Comparison of ENCODE assay signal across 11 cellular contexts in the genomic region with DNA sequence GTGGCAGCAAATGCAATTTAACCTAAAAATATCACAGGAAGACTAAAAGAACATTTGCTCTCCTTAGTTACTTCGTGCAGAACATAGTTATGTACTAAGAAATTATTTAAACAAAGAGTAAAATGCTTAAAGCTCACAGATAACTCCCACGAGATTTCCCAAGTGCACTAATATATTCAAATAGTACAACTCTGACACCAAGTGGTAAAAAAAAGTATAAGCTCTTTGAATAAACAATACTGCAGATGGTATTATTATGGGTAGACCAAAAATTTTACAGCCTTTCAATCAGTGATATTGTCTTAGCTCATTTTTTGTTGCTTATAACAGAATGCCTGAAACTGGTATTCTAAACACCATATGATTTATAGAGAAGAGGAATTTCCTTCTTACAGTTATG. TPM values are rescaled to one million over a fixed set of nuclear protein-coding genes. Genes with fewer than 3 reads are reported as not detected.
DNase-seq lines count a peak whose midpoint lies in the region; ATAC-seq and TF ChIP-seq lines count a peak whose summit lies in the region.
"Had no signal": no experiment of that assay in that cellular context is flagged by ENCODE, and none has a peak within 500 bp of the region (broad histone marks: within the 10 kb centered on the region; RNA-seq: fewer than 3 reads in every experiment).

No MANE protein-coding gene starts in this region.

- no peak overlapping the region for H4K8ac ChIP-seq in neuronal stem cell (ENCODE audit: low read depth, low read length)

- H3K27me3 Mint-ChIP-seq in osteocyte (ENCODE audit: unreplicated experiment) (peaks cover 13% of the 10 kb centered on the region), progenitor cell of endocrine pancreas (no peaks in the 10 kb centered on the region)

- CTCF ChIA-PET in GM10248 (lab: Yijun Ruan, JAX) = interaction anchor here (0.8 to 1.0 kb wide), 6 partner anchors 10 to 202 kb away, joined by 3 to 5 read pairs (median 3); no protein-coding TSS in a partner anchor

- no peak overlapping the region for H3K9ac ChIP-seq in neuronal stem cell (ENCODE audit: low read depth, low read length, poor library complexity)

- H2BK15ac ChIP-seq in neuronal stem cell (ENCODE audit: low read length) = no peak overlapping the region

- peak; percentile 12 for DNase-seq in GM10248 (ENCODE audit: extremely low spot score)
- peak; percentile 45 to 65 for DNase-seq in Kasumi-1 (lab: John Stamatoyannopoulos, UW)
- DNase-seq in brain microvascular endothelial cell = no peak
- DNase-seq in osteocyte (ENCODE audit: extremely low spot score, unreplicated experiment) = no peak
- no peak for DNase-seq in neuronal stem cell (ENCODE audit: low spot score)
- no peak for DNase-seq in progenitor cell of endocrine pancreas (ENCODE audit: low spot score, unreplicated experiment)
- DNase-seq: gastrocnemius medialis, right cardiac atrium, SHP77 treated with DMSO at 0.1 percent for 48 hours, testis had no signal

- no peak overlapping the region for H2BK120ac ChIP-seq in neuronal stem cell (ENCODE audit: low read depth, low read length)

- H2BK5ac ChIP-seq in neuronal stem cell (ENCODE audit: low read length) = no peak overlapping the region

- TF ChIP-seq CTCF in GM10248 (IDR thresholded peaks at IDR 0.05; ENCODE audit: control extremely low read depth, extremely low read depth, low read depth, missing control alignments) (no peak), brain microvascular endothelial cell (IDR thresholded peaks at IDR 0.05; ENCODE audit: low read depth, low read length, missing control alignments) (peak; percentile 1), osteocyte (IDR thresholded peaks at IDR 0.05) (peak; percentile 44), progenitor cell of endocrine pancreas (IDR thresholded peaks at IDR 0.05; ENCODE audit: unreplicated experiment) (no peak)

- H3K27ac Mint-ChIP-seq in osteocyte (ENCODE audit: unreplicated experiment) = no peak overlapping the region
- H3K27ac Mint-ChIP-seq in progenitor cell of endocrine pancreas = no peak overlapping the region

- H3K79me1 ChIP-seq in neuronal stem cell (ENCODE audit: low read depth, low read length) = no peaks in the 10 kb centered on the region

- H3K14ac ChIP-seq in neuronal stem cell (ENCODE audit: low read length) = no peak overlapping the region

- in situ Hi-C loops in brain microvascular endothelial cell (cut with HindIII; ENCODE audit: low pct_ligation_motif_present, low sequenced_read_pairs) = loop anchor here (25.0 kb wide), 1 partner anchor 259 kb away; the partner anchor contains the start of gene TMEM30A

- no peaks in the 10 kb centered on the region for H3K9me3 Mint-ChIP-seq in osteocyte (ENCODE audit: unreplicated experiment)
- H3K9me3 Mint-ChIP-seq in progenitor cell of endocrine pancreas (ENCODE audit: low read depth) = peaks cover 1% of the 10 kb centered on the region

- no peak overlapping the region for H3K27ac ChIP-seq in brain microvascular endothelial cell
- no peak overlapping the region for H3K27ac ChIP-seq in neuronal stem cell (replicated peaks; ENCODE audit: low read length)
- H3K27ac ChIP-seq: gastrocnemius medialis, testis had no signal

- ATAC-seq in GM18868 (IDR thresholded peaks at IDR 0.05; ENCODE audit: unreplicated experiment) = no peak
- ATAC-seq: gastrocnemius medialis, right cardiac atrium had no signal

- H3K4me3 Mint-ChIP-seq in osteocyte (ENCODE audit: unreplicated experiment) = no peak overlapping the region
- H3K4me3 Mint-ChIP-seq in progenitor cell of endocrine pancreas (ENCODE audit: low read depth) = no peak overlapping the region

- H3K23ac ChIP-seq in neuronal stem cell (ENCODE audit: low read depth, low read length, poor library complexity) = no peak overlapping the region

- H4K91ac ChIP-seq in neuronal stem cell (ENCODE audit: low read depth, low read length, poor library complexity) = no peak overlapping the region

- no CpG with 5 or more reads among the region's 2 CpGs for WGBS in neuronal stem cell (ENCODE audit: extremely low coverage in 2 of 2, insufficient read length in 2 of 2, insufficient replicate concordance in 1 of 2), 2 donors

- no peak overlapping the region for H3K4ac ChIP-seq in neuronal stem cell (ENCODE audit: low read length)

- H2AFZ ChIP-seq in neuronal stem cell (ENCODE audit: low read length) = no peak overlapping the region

- no peak overlapping the region for H2AK5ac ChIP-seq in neuronal stem cell (ENCODE audit: low read depth, low read length)

- no peak overlapping the region for H3K18ac ChIP-seq in neuronal stem cell (ENCODE audit: low read length)

- no peaks in the 10 kb centered on the region for H3K4me1 ChIP-seq in neuronal stem cell (ENCODE audit: control insufficient read depth in 2 of 2, insufficient read depth in 1 of 2, low read depth in 1 of 2, low read length in 2 of 2)
- H3K4me1 ChIP-seq: gastrocnemius medialis, testis had no signal

- H3K36me3 Mint-ChIP-seq in osteocyte (ENCODE audit: unreplicated experiment) = no peaks in the 10 kb centered on the region
- H3K36me3 Mint-ChIP-seq in progenitor cell of endocrine pancreas (ENCODE audit: insufficient read depth) = no peaks in the 10 kb centered on the region

- no peak overlapping the region for H2BK12ac ChIP-seq in neuronal stem cell (ENCODE audit: low read length)

- H3K27me3 ChIP-seq in brain microvascular endothelial cell (replicated peaks) (no peaks in the 10 kb centered on the region), neuronal stem cell (ENCODE audit: control insufficient read depth in 3 of 3, insufficient read depth in 3 of 3, low read depth in 1 of 3, low read length in 3 of 3) (no peaks in the 10 kb centered on the region)
- H3K27me3 ChIP-seq: gastrocnemius medialis, testis had no signal

- no peak overlapping the region for H3K4me3 ChIP-seq in brain microvascular endothelial cell (ENCODE audit: low read depth, low read length)
- no peak overlapping the region for H3K4me3 ChIP-seq in neuronal stem cell (ENCODE audit: low read length in 2 of 2)
- H3K4me3 ChIP-seq: gastrocnemius medialis, testis had no signal

- H3K9me3 ChIP-seq in neuronal stem cell (replicated peaks in 1 of 2; ENCODE audit: control insufficient read depth in 2 of 2, insufficient read depth in 1 of 2, low read depth in 1 of 2, low read length in 2 of 2) = no peaks in the 10 kb centered on the region
- H3K9me3 ChIP-seq: gastrocnemius medialis, testis had no signal

- H3K4me2 ChIP-seq in neuronal stem cell (ENCODE audit: insufficient read depth, low read length, poor library complexity, severe bottlenecking) = no peak overlapping the region

- POLR2A ChIA-PET in GM10248 (lab: Yijun Ruan, JAX) = no interaction called here

- H3K36me3 ChIP-seq in brain microvascular endothelial cell (replicated peaks) (no peaks in the 10 kb centered on the region), neuronal stem cell (replicated peaks in 1 of 2; ENCODE audit: control insufficient read depth in 2 of 2, insufficient read depth in 2 of 2, low read length in 2 of 2) (no peaks in the 10 kb centered on the region)
- H3K36me3 ChIP-seq: gastrocnemius medialis had no signal

- peaks cover 11% of the 10 kb centered on the region for H3K4me1 Mint-ChIP-seq in osteocyte (ENCODE audit: unreplicated experiment)
- H3K4me1 Mint-ChIP-seq in progenitor cell of endocrine pancreas (ENCODE audit: low read depth) = no peaks in the 10 kb centered on the region

RNA-seq across cellular contexts. Expression of gene FILIP1, which starts 52.8 kb away (rescaled TPM):
- total RNA-seq in osteocyte = 0.05 and 0.10 TPM in 2 replicates
- 31.5 TPM for polyA plus RNA-seq in neuronal stem cell (2013, experiment 1 of 2)
- polyA plus RNA-seq in neuronal stem cell (2013, experiment 2 of 2) = 30.6 TPM
- 0.31 and 0.73 TPM in 2 replicates for total RNA-seq in progenitor cell of endocrine pancreas

RNA-seq across cellular contexts. Expression of gene SENP6, which starts 55.3 kb away (rescaled TPM):
- total RNA-seq in osteocyte (95.0 and 101 TPM in 2 replicates), progenitor cell of endocrine pancreas (130 and 140 TPM in 2 replicates)
- 71.4 TPM for polyA plus RNA-seq in neuronal stem cell (2013, experiment 1 of 2)
- 73.7 TPM for polyA plus RNA-seq in neuronal stem cell (2013, experiment 2 of 2)

Comparison
In these comparisons a context has a peak if more than half of its experiments do, and no peak if none do; other contexts are left out.
1. DNase-seq: peak in GM10248 (single experiment) and Kasumi-1 (2 of 2); none in brain microvascular endothelial cell (single experiment), osteocyte (single experiment), neuronal stem cell (single experiment) and progenitor cell of endocrine pancreas (single experiment).
2. CTCF ChIP-seq: peak in brain microvascular endothelial cell (single experiment) and osteocyte (single experiment); none in GM10248 (single experiment) and progenitor cell of endocrine pancreas (single experiment).